8 cellular contexts compared by ENCODE assay signal in the genomic region with DNA sequence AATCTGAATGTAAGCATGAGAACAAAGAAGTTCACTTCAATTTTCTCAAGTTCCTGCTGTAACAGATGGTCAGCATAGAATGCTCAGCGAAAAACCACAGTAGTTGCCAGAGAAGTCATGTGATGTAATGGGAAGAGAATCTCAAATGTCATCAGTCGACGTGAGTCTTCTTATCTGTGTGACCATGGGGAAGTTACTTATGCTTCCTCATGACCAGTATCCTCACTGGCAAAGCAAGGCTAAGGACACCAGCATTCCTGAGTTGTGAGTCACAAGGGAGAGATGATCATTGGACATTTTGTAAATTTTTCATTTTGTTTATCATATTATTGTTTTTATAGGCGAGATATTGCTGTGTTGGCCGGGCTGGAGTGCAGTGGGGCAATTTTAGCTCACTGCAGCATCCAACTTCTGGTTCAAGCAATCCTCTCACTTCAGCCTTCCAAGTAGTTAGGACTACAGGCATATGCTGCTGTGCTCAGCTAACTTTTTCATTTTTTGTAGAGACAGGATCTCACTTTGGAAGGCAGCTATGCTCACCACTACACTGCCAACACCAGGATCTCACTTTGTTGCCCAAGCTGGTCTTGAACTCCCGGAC. TPM values are rescaled to one million over a fixed set of nuclear protein-coding genes. Genes with fewer than 3 reads are reported as not detected.
DNase-seq lines count a peak whose midpoint lies in the region; ATAC-seq lines count a peak whose summit lies in the region.

No MANE protein-coding gene starts in this region.

- peak; percentile 54 for ATAC-seq in HG03139 (IDR thresholded peaks at IDR 0.05; ENCODE audit: unreplicated experiment)
- no peak for ATAC-seq in HG03097 (IDR thresholded peaks at IDR 0.05; ENCODE audit: low FRiP score, unreplicated experiment)
- no peak for ATAC-seq in HG02623 (IDR thresholded peaks at IDR 0.05; ENCODE audit: unreplicated experiment)

- in situ Hi-C loops in SK-MEL-5 (cut with HindIII; ENCODE audit: low pct_unique_long_range_greater_than_20kb, low sequenced_read_pairs): no loop called here

- DNase-seq in GM04504 (ENCODE audit: low read depth) (peak; percentile 97), SK-MEL-5 (ENCODE audit: low read depth, low spot score) (peak; percentile 95), fibroblast of the conjunctiva (ENCODE audit: low read depth) (peak; percentile 87), pons (ENCODE audit: low spot score) (peak; percentile 91), NCI-H345 (lab: John Stamatoyannopoulos, UW) (no peak)

RNA-seq across cellular contexts. Expression of gene SGK1, which starts 21.9 kb away (rescaled TPM):
- 574 and 592 TPM in 2 replicates for total RNA-seq in SK-MEL-5 (2014; rRNA removed; shearing (Covaris generic))
- 387 and 425 TPM in 2 replicates for polyA plus RNA-seq in SK-MEL-5 (2015; cell fraction: cytosol; rRNA removed)
- polyA plus RNA-seq in SK-MEL-5 (2015; cell fraction: nucleus; rRNA removed): 1,708 and 1,864 TPM in 2 replicates
